8 cellular contexts compared by ENCODE assay signal in the genomic region with DNA sequence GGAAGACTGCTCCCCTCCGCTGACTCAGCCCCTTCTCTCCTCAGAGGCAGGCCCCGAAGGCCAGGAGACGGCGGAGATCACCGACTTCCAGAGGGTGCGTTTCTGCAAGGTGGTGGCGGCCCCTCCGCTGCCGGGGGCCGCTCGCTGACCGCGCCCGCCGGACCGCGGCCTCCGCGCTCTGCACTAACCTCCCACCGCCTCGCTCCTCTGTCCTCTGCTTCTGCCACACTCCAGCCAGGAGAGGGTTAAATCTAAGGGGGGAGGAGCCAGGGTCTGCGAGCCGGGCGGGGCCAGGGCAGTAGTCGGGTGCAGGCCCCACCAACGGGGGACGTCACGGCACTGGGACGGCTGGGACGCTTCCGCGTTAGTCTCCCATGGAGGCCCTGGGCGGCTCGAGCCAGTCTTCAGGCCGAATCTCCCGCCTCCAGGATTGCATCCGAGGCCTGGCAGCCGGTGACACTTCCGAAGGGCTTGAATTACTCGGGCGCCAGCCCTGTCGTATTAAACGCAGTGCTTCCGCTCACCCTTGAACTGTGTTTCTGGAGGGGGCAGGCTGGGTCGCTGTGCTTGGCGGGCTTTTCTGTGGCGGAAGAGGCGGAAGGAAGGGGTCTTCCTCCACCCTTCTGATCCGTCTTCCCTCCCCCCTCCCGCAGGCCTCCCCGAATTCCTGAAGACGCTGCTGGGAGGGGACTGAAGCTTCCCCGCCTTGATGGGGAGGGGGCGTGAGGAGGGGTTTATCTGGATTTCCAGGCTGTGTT. TPM values are rescaled to one million over a fixed set of nuclear protein-coding genes. Genes with fewer than 3 reads are reported as not detected.
A peak's percentile ranks its signal among the peaks of the same experiment; 100 is the strongest.
DNase-seq lines count a peak whose midpoint lies in the region; ATAC-seq and TF ChIP-seq lines count a peak whose summit lies in the region.

No MANE protein-coding gene starts in this region.

- intact Hi-C loops in CD8-positive, alpha-beta T cell (cut with DNase I, micrococcal nuclease) = loop anchor here (1.0 to 10.0 kb wide), 17 partner anchors 16 to 1766 kb away; partner anchors contain the start of genes ARHGAP35 (in 2 of the 2), BICRA (in 1 of the 2), CCDC61 (in 1 of the 2) and DHX34 (in 1 of the 2)

- no peak for TF ChIP-seq CTCF in CD8-positive, alpha-beta T cell (IDR thresholded peaks at IDR 0.05)
- TF ChIP-seq CTCF in endothelial cell (IDR thresholded peaks at IDR 0.05; ENCODE audit: unreplicated experiment) = no peak

- H3K9me3 ChIP-seq in CD8-positive, alpha-beta T cell (ENCODE audit: low read length) = no peaks in the 10 kb centered on the region

- H3K27ac ChIP-seq in CD8-positive, alpha-beta T cell (ENCODE audit: low read depth, low read length) = peak overlapping the region; percentile 96

- H3K4me1 ChIP-seq in CD8-positive, alpha-beta T cell (ENCODE audit: insufficient read depth, low read length) = peaks cover 18% of the 10 kb centered on the region

- H3K4me3 Mint-ChIP-seq in CD8-positive, alpha-beta T cell = peak overlapping the region; percentile 98
- peak overlapping the region; percentile 90 for H3K4me3 Mint-ChIP-seq in endothelial cell (ENCODE audit: unreplicated experiment)

- H3K36me3 Mint-ChIP-seq in CD8-positive, alpha-beta T cell = peaks cover 28% of the 10 kb centered on the region
- peaks cover 17% of the 10 kb centered on the region for H3K36me3 Mint-ChIP-seq in endothelial cell (ENCODE audit: low read depth, unreplicated experiment)

- CTCF ChIA-PET in CD8-positive, alpha-beta T cell (lab: Charles Lee) = interaction anchor here (0.8 to 3.4 kb wide), 4 partner anchors 11 to 26 kb away, joined by 3 to 19 read pairs (median 8); partner anchors contain the start of gene CCDC9

- POLR2A ChIA-PET in CD8-positive, alpha-beta T cell (lab: Charles Lee) = interaction anchor here (0.9 to 3.0 kb wide), 9 partner anchors 17 to 472 kb away, joined by 3 to 43 read pairs (median 5); partner anchors contain the start of genes CCDC9, DHX34, NAPA and NOP53

- peak overlapping the region; percentile 99 for H3K4me3 ChIP-seq in CD8-positive, alpha-beta T cell (ENCODE audit: low read depth, low read length)

- H3K36me3 ChIP-seq in CD8-positive, alpha-beta T cell (ENCODE audit: insufficient read depth, low read length) = no peaks in the 10 kb centered on the region

- DNase-seq in CD8-positive, alpha-beta T cell = peak; percentile 77 to 90 (median 86)
- DNase-seq in HPDE6-E6E7 (ENCODE audit: extremely low spot score) = peak; percentile 92
- peak; percentile 92 for DNase-seq in NOMO-1 treated with dmso at 0.1 percent for 144 hours (lab: John Stamatoyannopoulos, UW; ENCODE audit: unreplicated experiment)
- DNase-seq in activated CD8-positive, alpha-beta memory T cell treated with anti-CD3 and anti-CD28 coated beads, Interleukin-2, amount 50 U/mL, for 4 hours = peak; percentile 87
- DNase-seq in endothelial cell (ENCODE audit: low spot score) = peak; percentile 86
- DNase-seq in middle frontal gyrus (ENCODE audit: extremely low spot score, low spot score) = peak; percentile 63
- peak; percentile 84 to 85 for DNase-seq in stimulated activated CD8-positive, alpha-beta memory T cell treated with anti-CD3 and anti-CD28 coated beads, Interleukin-15, amount 100 ng/mL, for 48 hours (ENCODE audit: low read depth in 2 of 2)

- H3K27ac Mint-ChIP-seq in CD8-positive, alpha-beta T cell = peak overlapping the region; percentile 97
- H3K27ac Mint-ChIP-seq in endothelial cell (ENCODE audit: unreplicated experiment) = peak overlapping the region; percentile 84

- H3K27me3 Mint-ChIP-seq in CD8-positive, alpha-beta T cell (ENCODE audit: low read depth) = no peaks in the 10 kb centered on the region
- peaks cover 24% of the 10 kb centered on the region for H3K27me3 Mint-ChIP-seq in endothelial cell (ENCODE audit: unreplicated experiment)

- H3K4me1 Mint-ChIP-seq in CD8-positive, alpha-beta T cell (ENCODE audit: low read depth) = peaks cover 19% of the 10 kb centered on the region
- H3K4me1 Mint-ChIP-seq in endothelial cell (ENCODE audit: unreplicated experiment) = peaks cover 15% of the 10 kb centered on the region

- no peaks in the 10 kb centered on the region for H3K9me3 Mint-ChIP-seq in CD8-positive, alpha-beta T cell
- no peaks in the 10 kb centered on the region for H3K9me3 Mint-ChIP-seq in endothelial cell (ENCODE audit: unreplicated experiment)

- no peaks in the 10 kb centered on the region for H3K27me3 ChIP-seq in CD8-positive, alpha-beta T cell (ENCODE audit: insufficient read depth, low read length)

- peak; percentile 56 for ATAC-seq in CD8-positive, alpha-beta T cell
- ATAC-seq in GM19455 (IDR thresholded peaks at IDR 0.05; ENCODE audit: unreplicated experiment) = peak; percentile 70

RNA-seq across cellular contexts. Expression of gene INAFM1, which starts 1.2 kb away (rescaled TPM):
- total RNA-seq in CD8-positive, alpha-beta T cell = 10 to 100 TPM; 12.4 to 14.7 TPM
- 4.8 TPM for total RNA-seq in endothelial cell (ENCODE audit: unreplicated experiment)

RNA-seq across cellular contexts. Expression of gene CCDC9, which starts 17.2 kb away (rescaled TPM):
- 10 to 100 TPM; 53.7 to 59.0 TPM for total RNA-seq in CD8-positive, alpha-beta T cell
- total RNA-seq in endothelial cell (ENCODE audit: unreplicated experiment) = 28.0 TPM

RNA-seq across cellular contexts. Expression of gene C5AR1, which starts 36.2 kb away (rescaled TPM):
- total RNA-seq in CD8-positive, alpha-beta T cell = 1 to 10 TPM; 1.4 to 2.9 TPM
- total RNA-seq in endothelial cell (ENCODE audit: unreplicated experiment) = 0.56 TPM

RNA-seq across cellular contexts. Expression of gene BBC3, which starts 42.5 kb away (rescaled TPM):
- 10 to 100 TPM; 29.3 to 30.2 TPM for total RNA-seq in CD8-positive, alpha-beta T cell
- 18.6 TPM for total RNA-seq in endothelial cell (ENCODE audit: unreplicated experiment)

RNA-seq across cellular contexts. Expression of gene C5AR2, which starts 58.5 kb away (rescaled TPM):
- total RNA-seq in CD8-positive, alpha-beta T cell = not detected
- 0.59 TPM for total RNA-seq in endothelial cell (ENCODE audit: unreplicated experiment)

Comparison
In these comparisons a context has a peak if more than half of its experiments do, and no peak if none do; other contexts are left out.
1. Peak in every context shown above with its lines: DNase-seq, ATAC-seq, H3K4me3 ChIP-seq and H3K27ac ChIP-seq.